23 cellular contexts compared by ENCODE assay signal in the genomic region with DNA sequence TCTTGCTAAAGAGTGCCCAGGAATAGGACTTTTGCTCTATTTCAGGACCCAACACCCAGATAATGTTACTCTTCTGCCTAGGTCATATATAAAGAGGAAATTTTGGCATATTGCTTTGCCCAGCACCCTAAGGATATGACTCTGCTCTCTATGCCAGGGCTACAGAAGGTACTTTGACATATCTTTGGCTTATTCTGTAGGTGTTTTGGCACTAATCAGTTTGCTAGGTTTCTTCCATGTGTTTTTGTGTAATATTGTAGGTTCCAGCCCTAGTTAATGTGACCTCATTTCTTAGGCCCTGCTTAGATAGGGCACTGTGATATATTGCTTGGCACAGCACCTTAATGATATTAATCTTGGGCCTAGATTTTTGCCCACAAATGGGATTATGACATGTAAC.
"Had no signal": no experiment of that assay in that cellular context is flagged by ENCODE, and none has a peak within 500 bp of the region (broad histone marks: within the 10 kb centered on the region; RNA-seq: fewer than 3 reads in every experiment).

No MANE protein-coding gene starts in this region.

- H3K4me1 ChIP-seq: stomach, suprapubic skin, testis, thyroid gland, tibial artery, tibial nerve, upper lobe of left lung, upper lobe of right lung, uterus, vagina had no signal

- H3K4me3 ChIP-seq: stomach, suprapubic skin, testis, thoracic aorta, thyroid gland, tibial artery, tibial nerve, upper lobe of left lung, upper lobe of right lung, uterus, vagina had no signal

- H3K36me3 ChIP-seq: stomach, suprapubic skin, thoracic aorta, thyroid gland, tibial artery, tibial nerve, upper lobe of left lung, upper lobe of right lung, uterus, vagina had no signal

- H3K27ac ChIP-seq: stomach, suprapubic skin, testis, thoracic aorta, thyroid gland, tibial artery, tibial nerve, upper lobe of left lung, upper lobe of right lung, uterus, vagina had no signal

- H3K9me3 ChIP-seq: stomach, suprapubic skin, testis, thoracic aorta, thyroid gland, tibial artery, tibial nerve, upper lobe of left lung, upper lobe of right lung, uterus, vagina had no signal

- DNase-seq: stimulated activated CD4-positive, alpha-beta T cell treated with anti-CD3 and anti-CD28 coated beads, Interleukin-2, amount 100 ng/mL, for 48 hours; stimulated activated CD4-positive, alpha-beta T cell treated with anti-CD3 and anti-CD28 coated beads, Interleukin-4, amount 100 ng/mL, for 1 hour; stimulated activated CD4-positive, alpha-beta T cell treated with anti-CD3 and anti-CD28 coated beads, Interleukin-4, amount 100 ng/mL, for 24 hours; stimulated activated CD4-positive, alpha-beta T cell treated with anti-CD3 and anti-CD28 coated beads, Interleukin-4, amount 100 ng/mL, for 4 hours; stimulated activated CD8-positive, alpha-beta memory T cell treated with anti-CD3 and anti-CD28 coated beads, Interleukin-4, amount 100 ng/mL, for 48 hours; stimulated activated naive B cell treated with anti-CD40 and anti-IgM and Interleukin-4, amounts not matched to agents 10 μg/mL and 1 μg/mL and 100 μg/mL, for 72 hours; stimulated activated naive CD4-positive, alpha-beta T cell; stimulated activated naive CD4-positive, alpha-beta T cell treated with Interleukin-2 at 50 U/mL for 16 hours; stimulated activated naive CD8-positive, alpha-beta T cell treated with anti-CD3 and anti-CD28 coated beads, Interleukin-15, amount 100 ng/mL, for 72 hours; stimulated activated naive CD8-positive, alpha-beta T cell treated with anti-CD3 and anti-CD28 coated beads, Interleukin-15, Interleukin-2, amounts not matched to agents 100 U/mL and 50 U/mL, for 24 hours; stomach; substantia nigra; testis; thyroid gland; tibial artery; trophoblast cell; upper lobe of left lung; upper lobe of right lung; uterus had no signal

- H3K27me3 ChIP-seq: stomach, suprapubic skin, testis, thyroid gland, tibial artery, tibial nerve, upper lobe of left lung, upper lobe of right lung, uterus, vagina had no signal
